Comparison of ENCODE assay signal across 19 cellular contexts in genomic region chr2:47964722-47965434, GRCh38. TPM values are rescaled to one million over a fixed set of nuclear protein-coding genes. Genes with fewer than 3 reads are reported as not detected.
DNase-seq lines count a peak whose midpoint lies in the region; ATAC-seq and TF ChIP-seq lines count a peak whose summit lies in the region.
"Had no signal": no experiment of that assay in that cellular context is flagged by ENCODE, and none has a peak within 500 bp of the region (broad histone marks: within the 10 kb centered on the region; RNA-seq: fewer than 3 reads in every experiment).

No MANE protein-coding gene starts in this region.

- no peak for TF ChIP-seq EP300 in upper lobe of left lung (IDR thresholded peaks at IDR 0.05)

- ATAC-seq in GM18867 (IDR thresholded peaks at IDR 0.05; ENCODE audit: unreplicated experiment) (peak; percentile 42), foreskin keratinocyte (peak; percentile 81), HG02642 (IDR thresholded peaks at IDR 0.05; ENCODE audit: poor library complexity, unreplicated experiment) (no peak), HG02678 (IDR thresholded peaks at IDR 0.05; ENCODE audit: unreplicated experiment) (no peak), upper lobe of left lung (ENCODE audit: low FRiP score in 2 of 2) (no peak)
- ATAC-seq: body of pancreas; stimulated activated memory B cell treated with anti-CD40 and anti-IgM and Interleukin-4, amounts not matched to agents 10 μg/mL and 1 μg/mL and 100 μg/mL, for 72 hours had no signal

- no peaks in the 10 kb centered on the region; the same call in 1 of the 2 replicates for H3K4me1 ChIP-seq in PC-9 (replicated peaks; ENCODE audit: insufficient read depth)
- H3K4me1 ChIP-seq in foreskin keratinocyte = no peaks in the 10 kb centered on the region
- no peaks in the 10 kb centered on the region for H3K4me1 ChIP-seq in upper lobe of left lung
- H3K4me1 ChIP-seq: body of pancreas, parathyroid adenoma had no signal

- no peaks in the 10 kb centered on the region for H3K36me3 ChIP-seq in PC-9 (ENCODE audit: low read depth)
- no peaks in the 10 kb centered on the region for H3K36me3 ChIP-seq in upper lobe of left lung
- H3K36me3 ChIP-seq: WERI-Rb-1 had no signal

- CTCF ChIA-PET in PC-9 (lab: Charles Lee) = no interaction called here

- no peaks in the 10 kb centered on the region; the same call in 1 of the 2 replicates for H4K20me1 ChIP-seq in PC-9 (ENCODE audit: insufficient read depth)

- no peaks in the 10 kb centered on the region for H3K79me2 ChIP-seq in PC-9 (ENCODE audit: low read depth)
- H3K79me2 ChIP-seq: parathyroid adenoma had no signal

- TF ChIP-seq POLR2A in upper lobe of left lung (IDR thresholded peaks at IDR 0.05) = no peak

- POLR2A ChIA-PET in PC-9 (lab: Charles Lee; ENCODE audit: unreplicated experiment) = no interaction called here

- peak overlapping the region; percentile 37; the same call in 1 of the 2 replicates for H3K4me2 ChIP-seq in PC-9

- intact Hi-C loops in PC-9 (cut with micrococcal nuclease; ENCODE audit: unreplicated experiment) = no loop called here

- no peaks in the 10 kb centered on the region for H3K9me3 ChIP-seq in PC-9 (ENCODE audit: insufficient read depth, low read depth)
- no peaks in the 10 kb centered on the region for H3K9me3 ChIP-seq in upper lobe of left lung
- H3K9me3 ChIP-seq: body of pancreas had no signal

- H3K27me3 ChIP-seq in PC-9 (ENCODE audit: insufficient read depth, low read depth) = no peaks in the 10 kb centered on the region
- H3K27me3 ChIP-seq in foreskin keratinocyte = peaks cover 14% of the 10 kb centered on the region
- H3K27me3 ChIP-seq in upper lobe of left lung = no peaks in the 10 kb centered on the region
- H3K27me3 ChIP-seq: body of pancreas had no signal

- DNase-seq in DMS53 (lab: John Stamatoyannopoulos, UW) (peak; percentile 17), DMS53 treated with DMSO at 0.1 percent for 48 hours (lab: John Stamatoyannopoulos, UW; ENCODE audit: unreplicated experiment) (no peak), PC-9 (peak; percentile 11 to 59), foreskin keratinocyte (peak; percentile 24 to 48), upper lobe of left lung (no peak)
- DNase-seq: activated naive CD4-positive, alpha-beta T cell treated with anti-CD3 and anti-CD28 coated beads, Interleukin-2, amount 10 ng/mL, durations not matched to agents 7 days and 5 days; CD4-positive, alpha-beta T cell; KBM-7; NCI-H1694 treated with DMSO at 0.1 percent for 48 hours; NCI-H524; WERI-Rb-1 had no signal

- H2AFZ ChIP-seq in PC-9 = peak overlapping the region; percentile 56; the same call in 1 of the 2 replicates
- H2AFZ ChIP-seq: parathyroid adenoma had no signal

- TF ChIP-seq CTCF in PC-9 (conservative IDR thresholded peaks at IDR 0.05) (no peak), foreskin keratinocyte (conservative IDR thresholded peaks at IDR 0.05) (no peak), upper lobe of left lung (IDR thresholded peaks at IDR 0.05) (no peak)

- H3K9me2 ChIP-seq in PC-9 (ENCODE audit: insufficient read depth) = no peaks in the 10 kb centered on the region

- no peaks in the 10 kb centered on the region for H3F3A ChIP-seq in PC-9 (ENCODE audit: insufficient read depth, low read depth)

- BruUV-seq in PC-9 (replicated peaks; lab: Mats Ljungman, UMichigan) = no TSS peak

- H3K27ac ChIP-seq in PC-9 (no peak overlapping the region), foreskin keratinocyte (no peak overlapping the region), upper lobe of left lung (no peak overlapping the region)
- H3K27ac ChIP-seq: 22Rv1, body of pancreas, parathyroid adenoma, WERI-Rb-1 had no signal

- H3K4me3 ChIP-seq in PC-9 (no peak overlapping the region), upper lobe of left lung (no peak overlapping the region)
- H3K4me3 ChIP-seq: body of pancreas, skin epidermis had no signal

- WGBS in upper lobe of left lung, 2 donors = 73 to 82% methylated on average over 8 of the region's 8 CpGs

RNA-seq across cellular contexts. Expression of gene FBXO11, which starts 58.6 kb away (rescaled TPM):
- total RNA-seq in PC-9 (2021) (49.3 and 49.4 TPM in 2 replicates), foreskin keratinocyte (46.1 and 46.2 TPM in 2 replicates), upper lobe of left lung (10 to 100 TPM; 30.5 to 99.2 (median 60.0) TPM)
- 16.2 and 17.9 TPM in 2 replicates for polyA plus RNA-seq in foreskin keratinocyte

Comparison
In these comparisons a context has a peak if more than half of its experiments do, and no peak if none do; other contexts are left out.
1. DNase-seq: peak in DMS53 (single experiment), PC-9 (2 of 2) and foreskin keratinocyte (2 of 2); none in DMS53 treated with DMSO at 0.1 percent for 48 hours (single experiment) and upper lobe of left lung (0 of 2).
2. ATAC-seq: peak in GM18867 (single experiment) and foreskin keratinocyte (single experiment); none in HG02642 (single experiment), HG02678 (single experiment) and upper lobe of left lung (0 of 2).